10 cellular contexts compared by ENCODE assay signal in the genomic region with DNA sequence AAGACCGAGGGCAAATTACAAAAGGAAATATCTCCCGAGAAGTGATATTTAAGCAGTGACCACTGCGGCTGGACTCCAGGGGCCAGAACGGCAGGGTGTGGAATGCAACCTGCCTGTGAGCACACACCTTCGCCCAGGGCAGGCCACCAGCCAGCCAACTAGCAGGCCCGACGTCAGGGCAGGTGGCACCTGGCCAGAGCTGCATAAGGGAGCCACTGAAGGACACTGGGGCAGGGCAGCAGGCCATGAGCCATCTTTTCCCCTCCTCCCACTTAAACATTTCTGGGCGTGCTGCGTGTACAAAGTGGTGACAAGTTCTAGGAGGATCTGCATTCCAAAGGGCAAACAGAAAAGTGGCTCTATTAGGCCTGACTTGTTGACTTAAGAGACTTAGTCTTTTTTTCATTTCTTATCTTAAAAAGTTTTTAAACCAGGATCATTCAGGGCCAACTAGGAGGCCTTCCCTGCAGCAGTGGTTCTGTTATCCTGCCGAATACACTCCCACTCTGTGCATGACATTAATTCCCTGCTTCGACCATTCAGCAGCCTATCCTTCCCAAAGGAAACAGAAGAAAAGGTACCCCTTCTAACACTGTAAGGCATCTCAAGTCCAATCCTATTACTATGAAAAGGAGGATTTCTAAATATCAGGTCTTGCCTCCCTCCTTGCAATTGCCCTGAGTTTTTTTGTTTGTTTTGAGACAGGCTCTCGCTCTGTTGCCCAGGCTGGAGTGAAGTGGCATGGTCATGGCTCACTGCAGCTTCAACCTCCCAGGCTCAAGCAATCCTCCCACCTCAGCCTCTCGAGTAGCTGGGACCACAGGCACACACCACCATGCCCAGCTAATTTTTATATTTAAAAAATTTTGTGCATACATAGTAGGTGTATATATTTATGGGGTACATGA.
DNase-seq lines count a peak whose midpoint lies in the region; ATAC-seq, FAIRE-seq and TF ChIP-seq lines count a peak whose summit lies in the region.
"Had no signal": no experiment of that assay in that cellular context is flagged by ENCODE, and none has a peak within 500 bp of the region (broad histone marks: within the 10 kb centered on the region; RNA-seq: fewer than 3 reads in every experiment).

No MANE protein-coding gene starts in this region.

- CTCF ChIA-PET in HEK293 (lab: Yijun Ruan, JAX) (interaction anchor here (0.6 kb wide), 1 partner anchor 171 kb away, joined by 3 read pairs; no protein-coding TSS in a partner anchor), MCF 10A (lab: Yijun Ruan, JAX) (interaction anchor here (0.7 to 0.8 kb wide), 3 partner anchors 44 to 606 kb away, joined by 3 to 4 read pairs (median 3); no protein-coding TSS in a partner anchor)

- no peak overlapping the region for H2AFZ ChIP-seq in smooth muscle cell (ENCODE audit: low read depth)

- H3K27ac Mint-ChIP-seq in MCF 10A (ENCODE audit: low read depth, unreplicated experiment), result peak overlapping the region; percentile 95

- peak; percentile 37 for FAIRE-seq in kidney (lab: Jason Lieb, UNC)

- H3K27me3 ChIP-seq in smooth muscle cell (ENCODE audit: low read depth), result no peaks in the 10 kb centered on the region

- no peak for ATAC-seq in HG03039 (IDR thresholded peaks at IDR 0.05; ENCODE audit: unreplicated experiment)
- no peak for ATAC-seq in activated T-cell treated with anti-CD3 and anti-CD28 coated beads, Interleukin-2, amount 50 U/mL, for 4 hours
- no peak for ATAC-seq in GM19328 (IDR thresholded peaks at IDR 0.05; ENCODE audit: unreplicated experiment)

- peaks cover 84% of the 10 kb centered on the region for H3K36me3 Mint-ChIP-seq in MCF 10A (ENCODE audit: insufficient read depth, unreplicated experiment)
- no peaks in the 10 kb centered on the region for H3K36me3 Mint-ChIP-seq in activated T-cell treated with anti-CD3 and anti-CD28 coated beads, Interleukin-2, amount 50 U/mL, for 4 hours (ENCODE audit: insufficient read depth)

- peaks cover 71% of the 10 kb centered on the region for H4K20me1 ChIP-seq in smooth muscle cell (ENCODE audit: low read depth)

- H3K36me3 ChIP-seq in HEK293 (ENCODE audit: control insufficient read depth in 2 of 2, insufficient read depth in 1 of 2, low read length in 2 of 2), result peaks cover 0 to 41% of the 10 kb centered on the region in 2 experiments; a peak in 2 of 3 replicates
- H3K36me3 ChIP-seq in kidney (ENCODE audit: control insufficient read depth in 1 of 2, insufficient read depth in 2 of 2, low read length in 2 of 2), result peaks cover 5 to 27% of the 10 kb centered on the region in 2 donors
- peaks cover 12% of the 10 kb centered on the region for H3K36me3 ChIP-seq in smooth muscle cell (ENCODE audit: low read depth)

- H3K4me1 Mint-ChIP-seq in MCF 10A (ENCODE audit: insufficient read depth, unreplicated experiment), result peaks cover 34% of the 10 kb centered on the region
- peaks cover 2% of the 10 kb centered on the region for H3K4me1 Mint-ChIP-seq in activated T-cell treated with anti-CD3 and anti-CD28 coated beads, Interleukin-2, amount 50 U/mL, for 4 hours (ENCODE audit: low read depth)

- TF ChIP-seq CTCF in HEK293 (tag by site-specific recombination; IDR thresholded peaks at IDR 0.05), result no peak
- no peak for TF ChIP-seq CTCF in MCF 10A (IDR thresholded peaks at IDR 0.05; ENCODE audit: unreplicated experiment)
- no peak for TF ChIP-seq CTCF in kidney (IDR thresholded peaks at IDR 0.05; ENCODE audit: borderline replicate concordance, extremely low read depth, insufficient read depth)
- no peak for TF ChIP-seq CTCF in smooth muscle cell (IDR thresholded peaks at IDR 0.05; ENCODE audit: borderline replicate concordance, insufficient read depth, poor library complexity, severe bottlenecking)

- H3K4me3 ChIP-seq in HEK293 (ENCODE audit: low read depth, low read length) (no peak overlapping the region), kidney (ENCODE audit: low read length in 2 of 2) (peak overlapping the region; percentile 60 to 63), smooth muscle cell (peak overlapping the region; percentile 19)

- no peak overlapping the region for H3K27ac ChIP-seq in HEK293 (ENCODE audit: extremely low read depth, low read depth, low read length)
- peak overlapping the region; percentile 92 to 93 for H3K27ac ChIP-seq in kidney (ENCODE audit: low read depth in 2 of 2, low read length in 2 of 2)
- peak overlapping the region; percentile 49 for H3K27ac ChIP-seq in smooth muscle cell (ENCODE audit: low read depth)

- no peaks in the 10 kb centered on the region for H3K9me3 Mint-ChIP-seq in MCF 10A (ENCODE audit: unreplicated experiment)
- H3K9me3 Mint-ChIP-seq in activated T-cell treated with anti-CD3 and anti-CD28 coated beads, Interleukin-2, amount 50 U/mL, for 4 hours, result no peaks in the 10 kb centered on the region

- peak; percentile 85 for DNase-seq in MCF 10A (ENCODE audit: unreplicated experiment)
- DNase-seq in kidney, result peak; percentile 97
- no peak for DNase-seq in smooth muscle cell (lab: John Stamatoyannopoulos, UW; ENCODE audit: unreplicated experiment)
- no peak for DNase-seq in activated T-cell treated with anti-CD3 and anti-CD28 coated beads, Interleukin-2, amount 50 U/mL, for 4 hours
- DNase-seq in NCI-H82 (lab: John Stamatoyannopoulos, UW), result no peak
- DNase-seq: H7, NCI-H1092 treated with DMSO at 0.1 percent for 48 hours had no signal

- no peaks in the 10 kb centered on the region for H3K27me3 Mint-ChIP-seq in MCF 10A (ENCODE audit: insufficient read depth, unreplicated experiment)
- H3K27me3 Mint-ChIP-seq in activated T-cell treated with anti-CD3 and anti-CD28 coated beads, Interleukin-2, amount 50 U/mL, for 4 hours (ENCODE audit: low read depth), result no peaks in the 10 kb centered on the region

- H3F3A ChIP-seq in smooth muscle cell (ENCODE audit: low read depth), result peaks cover 21% of the 10 kb centered on the region

- H3K4me3 Mint-ChIP-seq in MCF 10A (ENCODE audit: unreplicated experiment), result peak overlapping the region; percentile 73
- no peak overlapping the region for H3K4me3 Mint-ChIP-seq in activated T-cell treated with anti-CD3 and anti-CD28 coated beads, Interleukin-2, amount 50 U/mL, for 4 hours

- 40% methylated on average over 13 of the region's 13 CpGs for WGBS in smooth muscle cell (ENCODE audit: low lambda C conversion rate)

- no peaks in the 10 kb centered on the region; the same call in 1 of the 2 replicates for H3K4me1 ChIP-seq in HEK293 (ENCODE audit: control insufficient read depth, insufficient read depth, low read length)
- H3K4me1 ChIP-seq in kidney (ENCODE audit: control insufficient read depth in 1 of 2, insufficient read depth in 1 of 2, low read depth in 1 of 2, low read length in 2 of 2), result peaks cover 22 to 36% of the 10 kb centered on the region in 2 donors
- no peaks in the 10 kb centered on the region for H3K4me1 ChIP-seq in smooth muscle cell (ENCODE audit: low read depth)

- H3K9me3 ChIP-seq in HEK293 (ENCODE audit: control insufficient read depth, insufficient read depth, low read depth, low read length) (no peaks in the 10 kb centered on the region), kidney (ENCODE audit: control insufficient read depth in 1 of 2, low read length in 2 of 2) (no peaks in the 10 kb centered on the region), smooth muscle cell (replicated peaks; ENCODE audit: low read depth) (no peaks in the 10 kb centered on the region)

- H3K9ac ChIP-seq in kidney (ENCODE audit: low read length in 2 of 2) (peak overlapping the region in 1 of 2 donors; percentile 66), smooth muscle cell (ENCODE audit: low read depth) (no peak overlapping the region)

- no peak overlapping the region for H3K4me2 ChIP-seq in smooth muscle cell

- intact Hi-C loops in MCF 10A (cut with micrococcal nuclease) (no loop called here), kidney (cut with DNase I) (no loop called here)

- POLR2A ChIA-PET in HEK293 (lab: Yijun Ruan, JAX) (no interaction called here), MCF 10A (lab: Yijun Ruan, JAX) (interaction anchor here (0.7 to 3.0 kb wide), 19 partner anchors 9 to 261 kb away, joined by 3 to 20 read pairs (median 4); no protein-coding TSS in a partner anchor)

- H3K79me2 ChIP-seq in smooth muscle cell (ENCODE audit: low read depth), result peaks cover 2% of the 10 kb centered on the region

- no TSS peak for BruUV-seq in MCF 10A (replicated peaks; lab: Mats Ljungman, UMichigan)

TF ChIP-seq in HEK293, 187 proteins besides CTCF, POLR2A, EP300 and RAD21:
- TF ChIP-seq FEZF1 (tag by site-specific recombination; IDR thresholded peaks at IDR 0.05) (peak; percentile 52), ZNF704 (tag by site-specific recombination; IDR thresholded peaks at IDR 0.05) (no peak), SCRT2 (tag by site-specific recombination; IDR thresholded peaks at IDR 0.05) (0 out of 2 replicates have a peak, but pooled peaks have one; percentile 10)

Comparison
In these comparisons a context has a peak if more than half of its experiments do, and no peak if none do; other contexts are left out.
1. DNase-seq: peak in MCF 10A (single experiment) and kidney (single experiment); none in smooth muscle cell (single experiment), activated T-cell treated with anti-CD3 and anti-CD28 coated beads, Interleukin-2, amount 50 U/mL, for 4 hours (single experiment) and NCI-H82 (single experiment).